ENCODE assay signal across 9 cellular contexts in the genomic region with DNA sequence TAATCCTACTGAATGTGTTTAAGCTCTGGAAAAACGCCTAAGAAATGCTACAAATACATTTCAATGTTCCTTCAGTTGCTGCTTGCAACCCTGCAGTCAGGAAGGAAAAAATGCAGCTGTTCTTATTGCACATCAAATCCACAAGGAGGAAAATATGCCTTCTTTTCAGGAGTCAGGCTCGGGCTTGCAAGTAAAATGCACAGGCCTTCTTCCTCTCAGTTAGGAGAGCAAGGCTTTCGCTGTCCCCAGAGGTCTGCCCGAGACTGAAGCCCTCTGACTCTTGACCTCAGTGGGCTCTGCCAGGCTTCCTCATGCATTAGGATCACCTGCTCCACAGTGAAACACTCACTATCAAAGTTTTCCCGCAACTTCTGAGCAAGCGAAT. TPM values are rescaled to one million over a fixed set of nuclear protein-coding genes. Genes with fewer than 3 reads are reported as not detected.
A peak's percentile ranks its signal among the peaks of the same experiment; 100 is the strongest.
DNase-seq lines count a peak whose midpoint lies in the region; ATAC-seq and TF ChIP-seq lines count a peak whose summit lies in the region.
"Had no signal": no experiment of that assay in that cellular context is flagged by ENCODE, and none has a peak within 500 bp of the region (broad histone marks: within the 10 kb centered on the region; RNA-seq: fewer than 3 reads in every experiment).

No MANE protein-coding gene starts in this region.

- peak overlapping the region; percentile 28 for H3K4me3 ChIP-seq in CD8-positive, alpha-beta T cell (ENCODE audit: low read depth, low read length)

- TF ChIP-seq CTCF in CD8-positive, alpha-beta T cell (IDR thresholded peaks at IDR 0.05): no peak

- no peak overlapping the region for H3K27ac Mint-ChIP-seq in CD8-positive, alpha-beta T cell
- no peak overlapping the region for H3K27ac Mint-ChIP-seq in effector memory CD8-positive, alpha-beta T cell
- H3K27ac Mint-ChIP-seq in naive thymus-derived CD8-positive, alpha-beta T cell: peak overlapping the region in 1 of 10 donors; percentile 9

- H3K9me3 Mint-ChIP-seq in CD8-positive, alpha-beta T cell: no peaks in the 10 kb centered on the region
- H3K9me3 Mint-ChIP-seq in effector memory CD8-positive, alpha-beta T cell: peaks cover 0 to 4% of the 10 kb centered on the region in 2 donors
- no peaks in the 10 kb centered on the region for H3K9me3 Mint-ChIP-seq in naive thymus-derived CD8-positive, alpha-beta T cell
- H3K9me3 Mint-ChIP-seq: IgD-negative memory B cell had no signal

- no peak overlapping the region for H3K27ac ChIP-seq in CD8-positive, alpha-beta T cell (ENCODE audit: low read depth, low read length)

- CTCF ChIA-PET in CD8-positive, alpha-beta T cell (lab: Charles Lee): no interaction called here

- peak overlapping the region; percentile 62 for H3K4me3 Mint-ChIP-seq in CD8-positive, alpha-beta T cell
- peak overlapping the region; percentile 46 to 62 for H3K4me3 Mint-ChIP-seq in effector memory CD8-positive, alpha-beta T cell
- peak overlapping the region; percentile 48 to 87 (median 73) for H3K4me3 Mint-ChIP-seq in naive thymus-derived CD8-positive, alpha-beta T cell

- no peak for ATAC-seq in CD8-positive, alpha-beta T cell
- ATAC-seq in effector memory CD8-positive, alpha-beta T cell (replicated peaks): no peak
- no peak for ATAC-seq in naive thymus-derived CD8-positive, alpha-beta T cell
- no peak for ATAC-seq in HG02571 (IDR thresholded peaks at IDR 0.05; ENCODE audit: unreplicated experiment)

- H3K4me1 ChIP-seq in CD8-positive, alpha-beta T cell (ENCODE audit: insufficient read depth, low read length): peaks cover 18% of the 10 kb centered on the region

- POLR2A ChIA-PET in CD8-positive, alpha-beta T cell (lab: Charles Lee): no interaction called here
- POLR2A ChIA-PET in naive thymus-derived CD8-positive, alpha-beta T cell (lab: Charles Lee): no interaction called here

- peaks cover 17% of the 10 kb centered on the region for H3K4me1 Mint-ChIP-seq in CD8-positive, alpha-beta T cell (ENCODE audit: low read depth)
- H3K4me1 Mint-ChIP-seq in effector memory CD8-positive, alpha-beta T cell (ENCODE audit: low read depth in 2 of 2): peaks cover 7% of the 10 kb centered on the region in 2 donors
- peaks cover 11 to 23% (median 20%) of the 10 kb centered on the region in 4 donors for H3K4me1 Mint-ChIP-seq in naive thymus-derived CD8-positive, alpha-beta T cell

- H3K27me3 Mint-ChIP-seq in CD8-positive, alpha-beta T cell (ENCODE audit: low read depth): peaks cover 45% of the 10 kb centered on the region
- H3K27me3 Mint-ChIP-seq in effector memory CD8-positive, alpha-beta T cell: peaks cover 62 to 86% of the 10 kb centered on the region in 2 donors
- peaks cover 26 to 62% (median 53%) of the 10 kb centered on the region in 5 donors for H3K27me3 Mint-ChIP-seq in naive thymus-derived CD8-positive, alpha-beta T cell

- no peaks in the 10 kb centered on the region for H3K36me3 ChIP-seq in CD8-positive, alpha-beta T cell (ENCODE audit: insufficient read depth, low read length)

- intact Hi-C loops in CD8-positive, alpha-beta T cell (cut with DNase I, micrococcal nuclease): no loop called here

- peaks cover 19% of the 10 kb centered on the region for H3K27me3 ChIP-seq in CD8-positive, alpha-beta T cell (ENCODE audit: insufficient read depth, low read length)

- no peaks in the 10 kb centered on the region for H3K9me3 ChIP-seq in CD8-positive, alpha-beta T cell (ENCODE audit: low read length)

- DNase-seq in CD8-positive, alpha-beta T cell: no peak
- DNase-seq in NCI-H2227 (lab: John Stamatoyannopoulos, UW; ENCODE audit: unreplicated experiment) (peak; percentile 8), NCI-H2196 (lab: John Stamatoyannopoulos, UW; ENCODE audit: unreplicated experiment) (no peak), NCI-H2081 (lab: John Stamatoyannopoulos, UW) (no peak), HT-29 (ENCODE audit: low spot score) (no peak)
- no peak for DNase-seq in effector memory CD8-positive, alpha-beta T cell
- DNase-seq in naive thymus-derived CD8-positive, alpha-beta T cell: no peak

- no peaks in the 10 kb centered on the region for H3K36me3 Mint-ChIP-seq in CD8-positive, alpha-beta T cell
- H3K36me3 Mint-ChIP-seq in effector memory CD8-positive, alpha-beta T cell (ENCODE audit: insufficient read depth): no peaks in the 10 kb centered on the region
- peaks cover 0 to 4% (median 0%) of the 10 kb centered on the region in 3 donors for H3K36me3 Mint-ChIP-seq in naive thymus-derived CD8-positive, alpha-beta T cell

RNA-seq across cellular contexts. Expression of gene SHC3, which starts 0.9 kb away (rescaled TPM):
- total RNA-seq in CD8-positive, alpha-beta T cell: not detected
- under 1 TPM; 0.11 to 0.42 TPM for total RNA-seq in naive thymus-derived CD8-positive, alpha-beta T cell
- not detected for polyA plus RNA-seq in naive thymus-derived CD8-positive, alpha-beta T cell
- 0.18 and 0.23 TPM in 2 replicates for total RNA-seq in HT-29 (2014; rRNA removed; shearing (Covaris generic))
- polyA plus RNA-seq: IgD-negative memory B cell had no signal
